8 cellular contexts compared by ENCODE assay signal in the genomic region with DNA sequence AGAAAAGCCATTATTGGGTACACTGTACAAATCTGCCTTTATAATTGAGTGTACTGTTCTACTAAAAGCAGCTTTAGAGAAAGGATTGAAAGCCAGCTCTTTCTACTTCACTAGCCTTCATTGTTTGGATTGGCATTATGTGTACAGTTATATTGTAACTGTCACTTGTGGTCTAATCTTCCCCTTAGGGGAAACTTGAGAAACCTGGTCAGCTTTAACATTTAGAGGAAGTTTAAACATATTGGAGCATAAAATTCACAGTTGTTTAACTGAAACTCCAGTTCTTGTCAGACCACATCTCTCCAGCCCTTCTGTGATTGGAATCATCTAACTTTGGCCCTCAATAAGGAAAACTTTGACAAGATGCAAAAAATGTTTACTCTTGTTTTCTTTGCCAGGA. TPM values are rescaled to one million over a fixed set of nuclear protein-coding genes. Genes with fewer than 3 reads are reported as not detected.
DNase-seq lines count a peak whose midpoint lies in the region; ATAC-seq and TF ChIP-seq lines count a peak whose summit lies in the region.

No MANE protein-coding gene starts in this region.

- DNase-seq in M059J (ENCODE audit: low read depth) (peak; percentile 80), tibial artery (no peak), caudate nucleus (lab: John Stamatoyannopoulos, UW) (no peak), anterior cingulate cortex (lab: John Stamatoyannopoulos, UW) (no peak), kidney tubule cell (ENCODE audit: low spot score) (no peak)
- no peak for DNase-seq in effector memory CD8-positive, alpha-beta T cell

- H3K27me3 Mint-ChIP-seq in effector memory CD8-positive, alpha-beta T cell, result no peaks in the 10 kb centered on the region

- TF ChIP-seq CTCF in DOHH2 (IDR thresholded peaks at IDR 0.05; ENCODE audit: low read depth, low read length, poor library complexity, severe bottlenecking) (no peak), tibial artery (IDR thresholded peaks at IDR 0.05) (no peak)

- ATAC-seq in GM21390 (IDR thresholded peaks at IDR 0.05; ENCODE audit: unreplicated experiment), result peak; percentile 58
- peak; percentile 15 for ATAC-seq in effector memory CD8-positive, alpha-beta T cell (replicated peaks)

- H3K27me3 ChIP-seq in DOHH2 (ENCODE audit: control insufficient read depth, low read length) (no peaks in the 10 kb centered on the region), tibial artery (no peaks in the 10 kb centered on the region)

- peaks cover 52 to 76% of the 10 kb centered on the region in 2 donors for H3K4me1 Mint-ChIP-seq in effector memory CD8-positive, alpha-beta T cell (ENCODE audit: low read depth in 2 of 2)

- peaks cover 5% of the 10 kb centered on the region; the same call in 1 of the 2 replicates for H4K20me1 ChIP-seq in DOHH2 (ENCODE audit: control insufficient read depth, insufficient read depth, low read depth, low read length)

- peak overlapping the region; percentile 87 to 92 for H3K27ac Mint-ChIP-seq in effector memory CD8-positive, alpha-beta T cell

- no peaks in the 10 kb centered on the region for H3F3A ChIP-seq in DOHH2 (ENCODE audit: control insufficient read depth, insufficient read depth)

- H3K9me3 Mint-ChIP-seq in effector memory CD8-positive, alpha-beta T cell, result no peaks in the 10 kb centered on the region

- peak overlapping the region in 1 of 2 donors; percentile 63 for H3K4me3 Mint-ChIP-seq in effector memory CD8-positive, alpha-beta T cell

- peaks cover 11% of the 10 kb centered on the region for H3K36me3 Mint-ChIP-seq in effector memory CD8-positive, alpha-beta T cell (ENCODE audit: insufficient read depth)

- H3K9me3 ChIP-seq in DOHH2 (ENCODE audit: control insufficient read depth, insufficient read depth, low read length), result no peaks in the 10 kb centered on the region
- H3K9me3 ChIP-seq in tibial artery, result no peaks in the 10 kb centered on the region

- H3K27ac ChIP-seq in DOHH2 (ENCODE audit: low read depth, low read length), result no peak overlapping the region
- H3K27ac ChIP-seq in tibial artery, result peak overlapping the region; percentile 45 to 46
- no peak overlapping the region for H3K27ac ChIP-seq in caudate nucleus (ENCODE audit: low read depth, low read length)

- H3K79me2 ChIP-seq in DOHH2 (ENCODE audit: control insufficient read depth, low read length), result peaks cover 59% of the 10 kb centered on the region

- peaks cover 35% of the 10 kb centered on the region for H3K4me1 ChIP-seq in DOHH2 (ENCODE audit: control insufficient read depth, low read length)
- peaks cover 0 to 91% (median 68%) of the 10 kb centered on the region in 4 donors for H3K4me1 ChIP-seq in tibial artery

- H3K36me3 ChIP-seq in DOHH2 (ENCODE audit: control insufficient read depth, low read length) (peaks cover 4% of the 10 kb centered on the region), tibial artery (no peaks in the 10 kb centered on the region)

- H3K4me3 ChIP-seq in DOHH2 (ENCODE audit: low read length), result no peak overlapping the region
- no peak overlapping the region for H3K4me3 ChIP-seq in tibial artery

- H3K9me2 ChIP-seq in DOHH2 (replicated peaks; ENCODE audit: control insufficient read depth, low read length), result no peaks in the 10 kb centered on the region

- intact Hi-C loops in tibial artery (cut with DNase I; ENCODE audit: low total_unique reads), result no loop called here

- H3K4me2 ChIP-seq in DOHH2 (ENCODE audit: low read length), result 0 out of 2 replicates have a peak overlapping the region, but pooled peaks have one; percentile 8

RNA-seq across cellular contexts. Expression of a gene that starts 24.6 kb away (rescaled TPM):
- 23.2 and 32.7 TPM in 2 replicates for total RNA-seq in M059J (2014; rRNA removed; shearing (Covaris generic))

Comparison
In these comparisons a context has a peak if more than half of its experiments do, and no peak if none do; other contexts are left out.
1. H3K27ac ChIP-seq: peak in tibial artery (2 of 2); none in DOHH2 (single experiment) and caudate nucleus (single experiment).